In the genomic region with DNA sequence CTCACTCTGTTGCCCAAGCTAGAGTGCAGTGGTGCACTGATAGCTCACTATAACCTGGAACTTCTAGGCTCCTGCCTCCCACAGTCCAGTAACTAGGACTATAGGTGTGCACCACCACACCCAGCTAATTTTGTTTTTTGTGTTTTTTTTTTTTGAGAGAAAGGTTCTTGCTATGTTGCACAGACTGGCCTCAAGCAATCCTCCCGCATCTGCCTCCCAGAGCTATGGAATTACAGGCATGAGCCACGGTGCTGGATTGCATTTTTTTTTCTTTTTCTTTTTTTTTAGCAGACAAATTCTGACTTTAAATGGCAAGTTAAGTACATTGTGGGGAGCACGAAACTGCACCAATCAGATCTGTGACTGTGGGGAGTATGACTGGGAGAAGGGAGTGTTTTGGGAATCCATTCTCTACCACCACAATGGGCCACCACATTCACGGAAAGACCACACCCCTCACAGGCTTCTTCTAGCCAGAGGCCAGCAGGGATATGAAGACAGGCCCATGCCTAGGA, we compare ENCODE assay signal across 31 cellular contexts. TPM values are rescaled to one million over a fixed set of nuclear protein-coding genes. Genes with fewer than 3 reads are reported as not detected.
"Had no signal": no experiment of that assay in that cellular context is flagged by ENCODE, and none has a peak within 500 bp of the region (broad histone marks: within the 10 kb centered on the region; RNA-seq: fewer than 3 reads in every experiment).

No MANE protein-coding gene starts in this region.

- ATAC-seq: Panc1 had no signal

- H3K27ac ChIP-seq: brain microvascular endothelial cell, SJCRH30, SK-N-MC had no signal

- H3K27me3 Mint-ChIP-seq: activated CD4-positive, alpha-beta memory T cell treated with anti-CD3 and anti-CD28 coated beads for 36 hours had no signal

- H3K4me1 ChIP-seq: SJCRH30 had no signal

- H3K27me3 ChIP-seq: MG63, SJCRH30 had no signal

- H3K9me3 ChIP-seq: MG63, SJCRH30 had no signal

- H3K4me3 ChIP-seq: MG63, SJCRH30, SK-N-MC had no signal

- H3K4me3 Mint-ChIP-seq: activated CD4-positive, alpha-beta memory T cell treated with anti-CD3 and anti-CD28 coated beads for 36 hours; activated naive CD8-positive, alpha-beta T cell treated with anti-CD3 and anti-CD28 coated beads for 36 hours; T-helper 1 cell treated with Interleukin-12 subunit alpha and Interleukin-12 subunit beta and Interleukin-4 antibody, amounts not matched to agents 30 μg/mL and 1 μg/mL, for 36 hours; T-helper 2 cell treated with Interferon-gamma antibody and Interleukin-4, amounts not matched to agents 5 μg/mL and 100 μg/mL, for 36 hours had no signal

- H3K27ac Mint-ChIP-seq: activated CD4-positive, alpha-beta memory T cell treated with anti-CD3 and anti-CD28 coated beads for 36 hours; activated naive CD8-positive, alpha-beta T cell treated with anti-CD3 and anti-CD28 coated beads for 36 hours; T-helper 1 cell treated with Interleukin-12 subunit alpha and Interleukin-12 subunit beta and Interleukin-4 antibody, amounts not matched to agents 30 μg/mL and 1 μg/mL, for 36 hours; T-helper 2 cell treated with Interferon-gamma antibody and Interleukin-4, amounts not matched to agents 5 μg/mL and 100 μg/mL, for 36 hours had no signal

- H3K36me3 Mint-ChIP-seq: activated CD4-positive, alpha-beta memory T cell treated with anti-CD3 and anti-CD28 coated beads for 36 hours; activated naive CD8-positive, alpha-beta T cell treated with anti-CD3 and anti-CD28 coated beads for 36 hours had no signal

- H3K36me3 ChIP-seq: brain microvascular endothelial cell, MG63, SJCRH30 had no signal

- H3K9me3 Mint-ChIP-seq: activated CD4-positive, alpha-beta memory T cell treated with anti-CD3 and anti-CD28 coated beads for 36 hours; T-helper 1 cell treated with Interleukin-12 subunit alpha and Interleukin-12 subunit beta and Interleukin-4 antibody, amounts not matched to agents 30 μg/mL and 1 μg/mL, for 36 hours; T-helper 2 cell treated with Interferon-gamma antibody and Interleukin-4, amounts not matched to agents 5 μg/mL and 100 μg/mL, for 36 hours had no signal

- DNase-seq: activated CD4-positive, alpha-beta memory T cell treated with anti-CD3 and anti-CD28 coated beads for 36 hours; activated CD4-positive, alpha-beta T cell treated with anti-CD3 and anti-CD28 coated beads, Interleukin-2, amount 50 U/mL, for 1 hour; activated CD8-positive, alpha-beta memory T cell treated with anti-CD3 and anti-CD28 coated beads, Interleukin-2, amount 50 U/mL, for 4 hours; activated effector memory CD4-positive, alpha-beta T cell treated with Interleukin-2 at 50 U/mL for 16 hours; activated naive CD4-positive, alpha-beta T cell treated with anti-CD3 and anti-CD28 coated beads, Interleukin-2, amount 50 U/mL, for 16 hours; activated naive CD8-positive, alpha-beta T cell treated with anti-CD3 and anti-CD28 coated beads for 36 hours; activated T-cell treated with anti-CD3 and anti-CD28 coated beads for 4 hours; activated T-cell treated with anti-CD3 and anti-CD28 coated beads, Interleukin-2, amount 50 U/mL, for 48 hours; amniotic stem cell; aorta; brain microvascular endothelial cell; central memory CD4-positive, alpha-beta T cell; Kasumi-1; KG1; MG63; NCI-H1048; NCI-H1105 treated with DMSO at 0.1 percent for 48 hours; NCI-H1436; NCI-H1694; NCI-H1930; NCI-H2081 treated with DMSO at 0.1 percent for 48 hours; NCI-H345; NCI-H524 treated with DMSO at 0.1 percent for 48 hours; SHP77; SJCRH30 had no signal

RNA-seq across cellular contexts. Expression of a gene that starts 58.1 kb away (rescaled TPM):
- total RNA-seq: activated CD4-positive, alpha-beta memory T cell treated with anti-CD3 and anti-CD28 coated beads for 36 hours; activated naive CD8-positive, alpha-beta T cell treated with anti-CD3 and anti-CD28 coated beads for 36 hours; aorta; NCI-H460; RPMI7951; SJCRH30 had no signal
